Comparison of ENCODE assay signal across 8 cellular contexts in the genomic region with DNA sequence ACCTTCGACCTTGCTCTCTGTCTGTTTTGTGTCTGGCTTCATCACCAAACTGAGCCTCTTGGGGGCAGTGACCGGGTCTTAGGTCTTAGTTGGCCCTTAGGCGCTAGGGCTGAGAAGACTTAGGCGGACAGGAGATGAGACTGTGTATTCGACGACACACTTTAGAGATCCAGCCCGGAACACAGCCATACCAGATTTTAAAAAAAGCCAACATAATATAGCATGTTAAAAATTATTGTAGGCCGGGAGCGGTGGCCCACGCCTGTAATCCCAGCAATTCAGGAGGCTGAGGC. TPM values are rescaled to one million over a fixed set of nuclear protein-coding genes. Genes with fewer than 3 reads are reported as not detected.
DNase-seq lines count a peak whose midpoint lies in the region; ATAC-seq lines count a peak whose summit lies in the region.

No MANE protein-coding gene starts in this region.

- H3K9me3 Mint-ChIP-seq in IgD-negative memory B cell, result peaks cover 0 to 7% (median 3%) of the 10 kb centered on the region in 3 donors
- no peaks in the 10 kb centered on the region for H3K9me3 Mint-ChIP-seq in central memory CD8-positive, alpha-beta T cell
- H3K9me3 Mint-ChIP-seq in naive thymus-derived CD8-positive, alpha-beta T cell, result peaks cover 0 to 6% (median 0%) of the 10 kb centered on the region in 9 donors

- H3K4me1 Mint-ChIP-seq in IgD-negative memory B cell, result peaks cover 37 to 46% (median 43%) of the 10 kb centered on the region in 3 donors
- H3K4me1 Mint-ChIP-seq in central memory CD8-positive, alpha-beta T cell, result peaks cover 10% of the 10 kb centered on the region
- H3K4me1 Mint-ChIP-seq in naive thymus-derived CD8-positive, alpha-beta T cell, result peaks cover 0 to 43% (median 4%) of the 10 kb centered on the region in 4 donors

- H3K36me3 Mint-ChIP-seq in IgD-negative memory B cell, result no peaks in the 10 kb centered on the region
- peaks cover 2% of the 10 kb centered on the region for H3K36me3 Mint-ChIP-seq in central memory CD8-positive, alpha-beta T cell (ENCODE audit: insufficient read depth)
- peaks cover 0 to 6% (median 0%) of the 10 kb centered on the region in 3 donors for H3K36me3 Mint-ChIP-seq in naive thymus-derived CD8-positive, alpha-beta T cell

- H3K4me3 Mint-ChIP-seq in IgD-negative memory B cell, result peak overlapping the region; percentile 17 to 70 (median 50)
- peak overlapping the region; percentile 66 for H3K4me3 Mint-ChIP-seq in central memory CD8-positive, alpha-beta T cell
- peak overlapping the region; percentile 50 to 84 (median 67) for H3K4me3 Mint-ChIP-seq in naive thymus-derived CD8-positive, alpha-beta T cell

- no peak for ATAC-seq in central memory CD8-positive, alpha-beta T cell (replicated peaks; ENCODE audit: extremely low read depth, poor library complexity, severe bottlenecking)
- ATAC-seq in naive thymus-derived CD8-positive, alpha-beta T cell, result no peak
- no peak for ATAC-seq in HG03342 (IDR thresholded peaks at IDR 0.05; ENCODE audit: unreplicated experiment)
- ATAC-seq in HG03442 (IDR thresholded peaks at IDR 0.05; ENCODE audit: unreplicated experiment), result no peak

- POLR2A ChIA-PET in naive thymus-derived CD8-positive, alpha-beta T cell (lab: Charles Lee), result interaction anchor here (1.6 kb wide), 2 partner anchors 20 to 22 kb away, joined by 4 read pairs; no protein-coding TSS in a partner anchor

- H3K27me3 Mint-ChIP-seq in IgD-negative memory B cell, result no peaks in the 10 kb centered on the region
- H3K27me3 Mint-ChIP-seq in central memory CD8-positive, alpha-beta T cell, result no peaks in the 10 kb centered on the region
- H3K27me3 Mint-ChIP-seq in naive thymus-derived CD8-positive, alpha-beta T cell, result peaks cover 0 to 4% (median under 1%) of the 10 kb centered on the region in 5 donors

- H3K27ac Mint-ChIP-seq in IgD-negative memory B cell, result peak overlapping the region in 2 of 3 donors; percentile 39 to 93
- H3K27ac Mint-ChIP-seq in central memory CD8-positive, alpha-beta T cell (ENCODE audit: low read depth), result peak overlapping the region; percentile 62
- H3K27ac Mint-ChIP-seq in naive thymus-derived CD8-positive, alpha-beta T cell, result peak overlapping the region in 6 of 10 donors; percentile 18 to 69 (median 30)

- DNase-seq in 8988T, result peak; percentile 52
- DNase-seq in central memory CD8-positive, alpha-beta T cell (ENCODE audit: low spot score in 2 of 2), result no peak
- no peak for DNase-seq in naive thymus-derived CD8-positive, alpha-beta T cell
- DNase-seq in DMS 273 (lab: John Stamatoyannopoulos, UW; ENCODE audit: unreplicated experiment), result no peak
- DNase-seq in HuH-7 (ENCODE audit: low spot score), result no peak

RNA-seq across cellular contexts. Expression of gene PROC, which starts 9.5 kb away (rescaled TPM):
- polyA plus RNA-seq in IgD-negative memory B cell, result not detected
- not detected for total RNA-seq in naive thymus-derived CD8-positive, alpha-beta T cell
- not detected for polyA plus RNA-seq in naive thymus-derived CD8-positive, alpha-beta T cell

RNA-seq across cellular contexts. Expression of gene MAP3K2, which starts 21.0 kb away (rescaled TPM):
- polyA plus RNA-seq in IgD-negative memory B cell, result 66.8 TPM
- 10 to 100 TPM; 75.0 to 80.6 TPM for total RNA-seq in naive thymus-derived CD8-positive, alpha-beta T cell
- polyA plus RNA-seq in naive thymus-derived CD8-positive, alpha-beta T cell, result 10 to 100 TPM; 36.0 to 51.9 (median 40.8) TPM
